ENCODE assay signal across 32 cellular contexts in the genomic region with DNA sequence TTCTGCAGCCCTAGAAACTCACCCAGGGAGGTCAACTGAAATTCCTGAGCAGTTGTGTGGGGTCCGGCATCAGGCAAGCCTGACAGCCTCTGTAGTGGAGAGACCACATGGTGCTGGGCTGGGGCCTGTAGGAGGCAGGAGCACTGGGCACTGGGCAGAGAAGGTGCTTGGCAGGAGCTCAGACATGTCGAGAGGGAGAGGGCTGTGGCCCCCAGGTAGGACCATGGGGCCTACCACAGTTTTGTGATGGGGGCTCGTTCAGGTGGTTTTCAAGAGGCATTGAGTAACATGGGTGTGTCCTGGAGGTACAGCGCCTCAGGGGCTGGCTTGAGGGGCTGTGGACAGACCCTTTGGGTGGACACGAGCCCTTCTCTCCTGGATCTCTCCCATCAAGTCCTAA.
"Had no signal": no experiment of that assay in that cellular context is flagged by ENCODE, and none has a peak within 500 bp of the region (broad histone marks: within the 10 kb centered on the region; RNA-seq: fewer than 3 reads in every experiment).

No MANE protein-coding gene starts in this region.

- DNase-seq: activated B cell treated with CpG ODN at 0.5 μM for 24 hours; activated CD4-positive, alpha-beta memory T cell treated with anti-CD3 and anti-CD28 coated beads for 36 hours; activated CD4-positive, alpha-beta T cell treated with anti-CD3 and anti-CD28 coated beads for 4 hours; activated CD4-positive, alpha-beta T cell treated with anti-CD3 and anti-CD28 coated beads, Interleukin-2, amount 50 U/mL, for 1 hour; activated CD4-positive, CD25-positive, alpha-beta regulatory T cell treated with anti-CD3 and anti-CD28 coated beads, Interleukin-2, amount 50 U/mL, for 72 hours; activated CD8-positive, alpha-beta memory T cell treated with anti-CD3 and anti-CD28 coated beads, Interleukin-2, amount 50 U/mL, for 4 hours; activated effector memory CD4-positive, alpha-beta T cell treated with Interleukin-2 at 50 U/mL for 16 hours; activated naive CD4-positive, alpha-beta T cell treated with anti-CD3 and anti-CD28 coated beads, Interleukin-2, amount 10 ng/mL, durations not matched to agents 7 days and 5 days; activated naive CD8-positive, alpha-beta T cell treated with anti-CD3 and anti-CD28 coated beads, Interleukin-2, amount 50 U/mL, for 24 hours; activated T-cell treated with anti-CD3 and anti-CD28 coated beads for 4 hours; activated T-cell treated with anti-CD3 and anti-CD28 coated beads, Interleukin-2, amount 50 U/mL, for 4 hours; anterior cingulate cortex; caudate nucleus; NCI-H1105; NCI-H1417 treated with DMSO at 0.1 percent for 48 hours; NCI-H1694; NCI-H1930; NCI-H2081 treated with DMSO at 0.1 percent for 48 hours; NCI-H345; NCI-H524 treated with DMSO at 0.1 percent for 48 hours; NK-92 treated with Interleukin-12 subunit alpha and Interleukin-12 subunit beta, amount 100 ng/mL, for 24 hours; PC-3; Peyer's patch; RPMI8226; SW 1271; T-helper 1 cell; T-helper 2 cell; T-helper 9 cell had no signal

- H3K27ac Mint-ChIP-seq: activated B cell treated with CpG ODN at 0.5 μM for 24 hours; activated CD4-positive, alpha-beta memory T cell treated with anti-CD3 and anti-CD28 coated beads for 36 hours; activated naive CD4-positive, alpha-beta T cell treated with anti-CD3 and anti-CD28 coated beads, Interleukin-2, amount 10 ng/mL, durations not matched to agents 7 days and 5 days; activated naive CD8-positive, alpha-beta T cell; activated naive CD8-positive, alpha-beta T cell treated with anti-CD3 and anti-CD28 coated beads, Interleukin-2, amount 50 U/mL, for 24 hours; activated T-helper 1 cell treated with anti-CD3 and anti-CD28 coated beads, Interleukin-12 subunit alpha, Interleukin-12 subunit beta, Interleukin-2, Interleukin-4 antibody, amounts not matched to agents 30 ng/mL and 10 ng/mL and 1 ng/mL, durations not matched to agents 14 hours and 24 hours and 36 hours; brain had no signal

- H3K9me3 ChIP-seq: Peyer's patch had no signal

- H3K4me3 ChIP-seq: Peyer's patch had no signal

- H3K27me3 ChIP-seq: Peyer's patch had no signal

- H3K4me1 Mint-ChIP-seq: activated B cell treated with CpG ODN at 0.5 μM for 24 hours; activated naive CD4-positive, alpha-beta T cell treated with anti-CD3 and anti-CD28 coated beads, Interleukin-2, amount 10 ng/mL, durations not matched to agents 7 days and 5 days; activated naive CD8-positive, alpha-beta T cell treated with anti-CD3 and anti-CD28 coated beads, Interleukin-2, amount 50 U/mL, for 24 hours had no signal

- H3K27me3 Mint-ChIP-seq: activated CD4-positive, alpha-beta memory T cell treated with anti-CD3 and anti-CD28 coated beads for 36 hours; activated naive CD8-positive, alpha-beta T cell; activated naive CD8-positive, alpha-beta T cell treated with anti-CD3 and anti-CD28 coated beads, Interleukin-2, amount 50 U/mL, for 24 hours had no signal

- H3K27ac ChIP-seq: Peyer's patch, VCaP had no signal

- ATAC-seq: activated naive CD8-positive, alpha-beta T cell treated with anti-CD3 and anti-CD28 coated beads, Interleukin-2, amount 50 U/mL, for 24 hours; activated T-cell treated with anti-CD3 and anti-CD28 coated beads, Interleukin-2, amount 50 U/mL, for 4 hours; PC-3 had no signal

- H3K9me3 Mint-ChIP-seq: activated B cell treated with CpG ODN at 0.5 μM for 24 hours; activated CD4-positive, alpha-beta memory T cell treated with anti-CD3 and anti-CD28 coated beads for 36 hours; activated naive CD4-positive, alpha-beta T cell treated with anti-CD3 and anti-CD28 coated beads, Interleukin-2, amount 10 ng/mL, durations not matched to agents 7 days and 5 days; activated naive CD8-positive, alpha-beta T cell treated with anti-CD3 and anti-CD28 coated beads, Interleukin-2, amount 50 U/mL, for 24 hours; activated T-cell treated with anti-CD3 and anti-CD28 coated beads, Interleukin-2, amount 50 U/mL, for 4 hours; activated T-helper 1 cell treated with anti-CD3 and anti-CD28 coated beads, Interleukin-12 subunit alpha, Interleukin-12 subunit beta, Interleukin-2, Interleukin-4 antibody, amounts not matched to agents 30 ng/mL and 10 ng/mL and 1 ng/mL, durations not matched to agents 14 hours and 24 hours and 36 hours had no signal

- H3K4me3 Mint-ChIP-seq: activated B cell treated with CpG ODN at 0.5 μM for 24 hours; activated CD4-positive, alpha-beta memory T cell treated with anti-CD3 and anti-CD28 coated beads for 36 hours; activated naive CD4-positive, alpha-beta T cell treated with anti-CD3 and anti-CD28 coated beads, Interleukin-2, amount 10 ng/mL, durations not matched to agents 7 days and 5 days; activated naive CD8-positive, alpha-beta T cell; activated naive CD8-positive, alpha-beta T cell treated with anti-CD3 and anti-CD28 coated beads, Interleukin-2, amount 50 U/mL, for 24 hours; activated T-cell treated with anti-CD3 and anti-CD28 coated beads, Interleukin-2, amount 50 U/mL, for 4 hours; activated T-helper 1 cell treated with anti-CD3 and anti-CD28 coated beads, Interleukin-12 subunit alpha, Interleukin-12 subunit beta, Interleukin-2, Interleukin-4 antibody, amounts not matched to agents 30 ng/mL and 10 ng/mL and 1 ng/mL, durations not matched to agents 14 hours and 24 hours and 36 hours; brain had no signal

- H3K36me3 Mint-ChIP-seq: activated naive CD4-positive, alpha-beta T cell treated with anti-CD3 and anti-CD28 coated beads, Interleukin-2, amount 10 ng/mL, durations not matched to agents 7 days and 5 days had no signal
